In the genomic region with DNA sequence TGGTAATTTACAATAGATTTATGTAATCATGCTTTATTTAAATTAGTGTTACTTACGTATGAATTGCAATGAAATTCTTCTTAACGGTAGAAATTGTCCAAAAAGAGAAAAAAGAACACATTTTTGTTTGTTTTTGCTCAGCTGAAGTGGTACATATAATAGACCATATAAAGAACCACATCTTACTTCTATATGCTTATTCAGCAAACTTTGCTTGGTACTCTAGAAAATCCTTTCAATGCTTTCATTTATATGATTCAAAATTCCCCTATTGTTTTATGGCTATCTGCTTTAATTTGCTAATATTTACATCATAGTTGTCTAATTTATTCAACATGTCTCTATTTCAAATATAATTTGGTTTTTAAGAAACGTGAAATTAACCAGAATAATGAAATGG, we compare ENCODE assay signal across 27 cellular contexts.
"Had no signal": no experiment of that assay in that cellular context is flagged by ENCODE, and none has a peak within 500 bp of the region (broad histone marks: within the 10 kb centered on the region; RNA-seq: fewer than 3 reads in every experiment).

No MANE protein-coding gene starts in this region.

- H3K4me3 ChIP-seq: stomach, suprapubic skin, testis, thoracic aorta, thyroid gland, tibial artery, tibial nerve, transverse colon, upper lobe of left lung, upper lobe of right lung, uterus, vagina had no signal

- H3K4me1 ChIP-seq: stomach, suprapubic skin, testis, thyroid gland, tibial artery, tibial nerve, transverse colon, upper lobe of left lung, upper lobe of right lung, uterus, vagina had no signal

- FAIRE-seq: urothelium cell line had no signal

- H3K27ac ChIP-seq: stomach, suprapubic skin, testis, thoracic aorta, thyroid gland, tibial artery, tibial nerve, transverse colon, upper lobe of left lung, upper lobe of right lung, uterus, vagina had no signal

- H3K9me3 ChIP-seq: stomach, suprapubic skin, testis, thoracic aorta, thyroid gland, tibial artery, tibial nerve, transverse colon, upper lobe of left lung, upper lobe of right lung, uterus, vagina had no signal

- H3K36me3 ChIP-seq: stomach, suprapubic skin, thoracic aorta, thyroid gland, tibial artery, tibial nerve, transverse colon, upper lobe of left lung, upper lobe of right lung, uterus, vagina had no signal

- ATAC-seq: stimulated activated effector memory CD8-positive, alpha-beta T cell treated with anti-CD3 and anti-CD28 coated beads, Interleukin-12 subunit alpha, Interleukin-12 subunit beta, amount 100 ng/mL, for 72 hours; stimulated activated memory B cell treated with anti-CD40 and anti-IgM and Interleukin-4, amounts not matched to agents 10 μg/mL and 1 μg/mL and 100 μg/mL, for 72 hours; stimulated activated naive B cell treated with anti-CD40 and anti-IgM and Interleukin-4, amounts not matched to agents 10 μg/mL and 1 μg/mL and 100 μg/mL, for 72 hours; stimulated activated naive CD8-positive, alpha-beta T cell treated with anti-CD3 and anti-CD28 coated beads, Interleukin-15, amount 100 ng/mL, for 72 hours; stimulated activated naive CD8-positive, alpha-beta T cell treated with anti-CD3 and anti-CD28 coated beads, Interleukin-15, Interleukin-2, amounts not matched to agents 100 U/mL and 50 U/mL, for 24 hours; upper lobe of right lung had no signal

- DNase-seq: stimulated activated CD4-positive, alpha-beta T cell treated with anti-CD3 and anti-CD28 coated beads, Interleukin-2, amount 100 ng/mL, for 48 hours; stimulated activated CD4-positive, alpha-beta T cell treated with anti-CD3 and anti-CD28 coated beads, Interleukin-4, amount 100 ng/mL, for 1 hour; stimulated activated CD4-positive, alpha-beta T cell treated with anti-CD3 and anti-CD28 coated beads, Interleukin-4, amount 100 ng/mL, for 24 hours; stimulated activated CD4-positive, alpha-beta T cell treated with anti-CD3 and anti-CD28 coated beads, Interleukin-4, amount 100 ng/mL, for 4 hours; stimulated activated CD8-positive, alpha-beta memory T cell treated with anti-CD3 and anti-CD28 coated beads, Interleukin-4, amount 100 ng/mL, for 48 hours; stimulated activated naive B cell treated with anti-CD40 and anti-IgM and Interleukin-4, amounts not matched to agents 10 μg/mL and 1 μg/mL and 100 μg/mL, for 72 hours; stimulated activated naive CD4-positive, alpha-beta T cell; stimulated activated naive CD4-positive, alpha-beta T cell treated with Interleukin-2 at 50 U/mL for 16 hours; stimulated activated naive CD8-positive, alpha-beta T cell treated with anti-CD3 and anti-CD28 coated beads, Interleukin-15, amount 100 ng/mL, for 72 hours; stimulated activated naive CD8-positive, alpha-beta T cell treated with anti-CD3 and anti-CD28 coated beads, Interleukin-15, Interleukin-2, amounts not matched to agents 100 U/mL and 50 U/mL, for 24 hours; stomach; substantia nigra; testis; thyroid gland; tibial artery; transverse colon; trophoblast cell; upper lobe of left lung; upper lobe of right lung; uterus had no signal

- H3K27me3 ChIP-seq: stomach, suprapubic skin, testis, thyroid gland, tibial artery, tibial nerve, transverse colon, upper lobe of left lung, upper lobe of right lung, uterus, vagina had no signal
